Comparison of ENCODE assay signal across 8 cellular contexts in genomic region chr4:108839333-108839732, GRCh38.
"Had no signal": no experiment of that assay in that cellular context is flagged by ENCODE, and none has a peak within 500 bp of the region (broad histone marks: within the 10 kb centered on the region; RNA-seq: fewer than 3 reads in every experiment).

No MANE protein-coding gene starts in this region.

- ATAC-seq: HCT116 had no signal

- H3K36me3 ChIP-seq: HAP-1 had no signal

- H3K4me3 ChIP-seq: GM23248, HAP-1 had no signal

- H2AFZ ChIP-seq: GM23248 had no signal

- DNase-seq: GM23248, GOT3, H7, HFFc6, IMR-90 had no signal

- FAIRE-seq: HTR-8/SVneo had no signal

- H3K9me3 ChIP-seq: HAP-1 had no signal

- H3K9ac ChIP-seq: GM23248 had no signal

- H3K27ac ChIP-seq: GM23248 had no signal
